Comparison of ENCODE assay signal across 8 cellular contexts in genomic region chr14:76904100-76904739, GRCh38.
A peak's percentile ranks its signal among the peaks of the same experiment; 100 is the strongest.
DNase-seq lines count a peak whose midpoint lies in the region; TF ChIP-seq lines count a peak whose summit lies in the region.

No MANE protein-coding gene starts in this region.

- H3K36me3 ChIP-seq in prostate gland = no peaks in the 10 kb centered on the region

- DNase-seq in CD1c-positive myeloid dendritic cell (ENCODE audit: extremely low spot score) = peak; percentile 51
- DNase-seq in RPMI7951 (ENCODE audit: low read depth) = peak; percentile 95
- DNase-seq in fibroblast of pulmonary artery (ENCODE audit: low read depth) = peak; percentile 98
- no peak for DNase-seq in prostate gland (ENCODE audit: low spot score)
- DNase-seq in stimulated activated naive CD4-positive, alpha-beta T cell treated with Interleukin-2 at 50 U/mL for 16 hours (lab: John Stamatoyannopoulos, UW) = no peak
- DNase-seq in NCI-H2196 treated with DMSO at 0.1 percent for 48 hours (lab: John Stamatoyannopoulos, UW; ENCODE audit: unreplicated experiment) = no peak
- no peak for DNase-seq in retina
- no peak for DNase-seq in dorsolateral prefrontal cortex

- 59% methylated on average over 19 of the region's 19 CpGs for WGBS in prostate gland

- no peaks in the 10 kb centered on the region for H3K27me3 ChIP-seq in prostate gland (replicated peaks; ENCODE audit: insufficient read depth)
- H3K27me3 ChIP-seq in dorsolateral prefrontal cortex = no peaks in the 10 kb centered on the region

- no peaks in the 10 kb centered on the region for H3K9me3 ChIP-seq in prostate gland

- no peak overlapping the region for H3K4me3 ChIP-seq in fibroblast of pulmonary artery (replicated peaks; ENCODE audit: low read depth, low read length)
- no peak overlapping the region for H3K4me3 ChIP-seq in prostate gland
- H3K4me3 ChIP-seq in dorsolateral prefrontal cortex = no peak overlapping the region

- peak overlapping the region; percentile 27 to 74 for H3K27ac ChIP-seq in prostate gland
- H3K27ac ChIP-seq in dorsolateral prefrontal cortex = peak overlapping the region in 3 of 59 donors; percentile 11 to 52 (median 15)

- intact Hi-C loops in prostate gland (cut with DNase I) (no loop called here), dorsolateral prefrontal cortex (cut with DNase I) (no loop called here)

- no peak for TF ChIP-seq POLR2A in prostate gland (IDR thresholded peaks at IDR 0.05)

- H3K4me1 ChIP-seq in prostate gland (replicated peaks) = peaks cover 27% of the 10 kb centered on the region

- no peak for TF ChIP-seq CTCF in fibroblast of pulmonary artery (IDR thresholded peaks at IDR 0.05; ENCODE audit: low read length, missing control alignments)
- TF ChIP-seq CTCF in prostate gland (IDR thresholded peaks at IDR 0.05) = no peak
- TF ChIP-seq CTCF in dorsolateral prefrontal cortex (IDR thresholded peaks at IDR 0.05 in 54 of 56, conservative IDR thresholded peaks at IDR 0.05 in 2 of 56; ENCODE audit: low read depth in 1 of 56, partially characterized antibody in 56 of 56) = no peak

Comparison
In these comparisons a context has a peak if more than half of its experiments do, and no peak if none do; other contexts are left out.
1. DNase-seq: peak in CD1c-positive myeloid dendritic cell (single experiment), RPMI7951 (single experiment) and fibroblast of pulmonary artery (single experiment); none in prostate gland (single experiment), stimulated activated naive CD4-positive, alpha-beta T cell treated with Interleukin-2 at 50 U/mL for 16 hours (single experiment), NCI-H2196 treated with DMSO at 0.1 percent for 48 hours (single experiment), retina (single experiment) and dorsolateral prefrontal cortex (0 of 10).